1 cellular context compared by ENCODE assay signal in the genomic region with DNA sequence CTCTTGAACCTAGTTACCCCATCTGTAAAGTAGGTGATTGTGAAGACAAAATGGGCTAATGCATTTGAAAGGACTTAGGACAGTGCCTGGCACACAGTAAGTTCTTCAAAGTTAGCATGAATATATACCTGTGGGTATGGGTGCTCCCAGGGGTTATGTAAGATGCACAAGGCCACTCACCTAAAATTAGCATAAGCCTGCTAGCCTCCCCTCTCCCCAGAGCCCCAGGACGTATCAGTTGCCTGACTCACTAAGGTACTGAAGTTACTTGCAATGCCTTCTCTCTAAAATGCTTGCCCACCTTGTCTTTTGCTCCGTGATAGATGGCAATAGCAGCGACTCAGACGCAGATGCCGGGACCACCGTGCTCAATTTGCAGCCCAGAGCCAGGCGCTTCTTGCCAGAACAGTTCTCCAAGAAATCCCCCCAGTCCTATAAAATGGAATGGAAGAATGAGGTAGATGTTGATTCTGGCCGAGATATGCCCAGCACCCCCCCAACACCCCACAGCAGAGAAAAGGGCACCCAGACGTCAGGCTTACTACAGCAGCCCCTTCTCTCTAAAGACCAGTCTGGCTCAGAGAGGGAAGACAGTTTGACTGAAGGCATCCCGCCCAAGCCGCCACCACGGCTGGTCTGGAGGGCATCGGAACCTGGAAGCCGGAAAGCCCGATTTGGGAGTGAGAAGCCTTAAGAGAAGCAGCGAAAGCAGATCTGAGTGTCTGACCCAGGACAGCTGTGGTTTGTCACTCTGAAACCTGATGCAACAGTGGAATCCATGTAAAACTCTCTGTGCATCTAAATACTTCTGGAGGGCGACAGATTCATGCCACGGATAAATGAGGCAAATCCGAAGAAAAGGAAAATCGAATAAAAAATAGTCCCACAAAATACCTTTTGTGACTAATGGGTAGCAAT.
TF ChIP-seq lines count a peak whose summit lies in the region.

No MANE protein-coding gene starts in this region.

TF ChIP-seq in GM23338, 12 proteins besides CTCF, POLR2A, EP300 and RAD21:
- no peak for TF ChIP-seq ZNF331 (CRISPR knock-in tag; IDR thresholded peaks at IDR 0.05; ENCODE audit: low read depth)
- TF ChIP-seq EZH2phosphoT487 (IDR thresholded peaks at IDR 0.05; ENCODE audit: unreplicated experiment): no peak
- TF ChIP-seq ZNF114 (CRISPR knock-in tag; IDR thresholded peaks at IDR 0.05): no peak
- TF ChIP-seq JUNB (IDR thresholded peaks at IDR 0.05; ENCODE audit: unreplicated experiment): no peak
- TF ChIP-seq POLR2AphosphoS5 (IDR thresholded peaks at IDR 0.05; ENCODE audit: low read depth): no peak
- TF ChIP-seq, protein P1, sequence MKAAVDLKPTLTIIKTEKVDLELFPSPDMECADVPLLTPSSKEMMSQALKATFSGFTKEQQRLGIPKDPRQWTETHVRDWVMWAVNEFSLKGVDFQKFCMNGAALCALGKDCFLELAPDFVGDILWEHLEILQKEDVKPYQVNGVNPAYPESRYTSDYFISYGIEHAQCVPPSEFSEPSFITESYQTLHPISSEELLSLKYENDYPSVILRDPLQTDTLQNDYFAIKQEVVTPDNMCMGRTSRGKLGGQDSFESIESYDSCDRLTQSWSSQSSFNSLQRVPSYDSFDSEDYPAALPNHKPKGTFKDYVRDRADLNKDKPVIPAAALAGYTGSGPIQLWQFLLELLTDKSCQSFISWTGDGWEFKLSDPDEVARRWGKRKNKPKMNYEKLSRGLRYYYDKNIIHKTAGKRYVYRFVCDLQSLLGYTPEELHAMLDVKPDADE (IDR thresholded peaks at IDR 0.05): no peak
- no peak for TF ChIP-seq STAT1 (IDR thresholded peaks at IDR 0.05; ENCODE audit: unreplicated experiment)
- TF ChIP-seq EZH2 (IDR thresholded peaks at IDR 0.05; ENCODE audit: low read depth, unreplicated experiment): no peak
- TF ChIP-seq, protein P2, sequence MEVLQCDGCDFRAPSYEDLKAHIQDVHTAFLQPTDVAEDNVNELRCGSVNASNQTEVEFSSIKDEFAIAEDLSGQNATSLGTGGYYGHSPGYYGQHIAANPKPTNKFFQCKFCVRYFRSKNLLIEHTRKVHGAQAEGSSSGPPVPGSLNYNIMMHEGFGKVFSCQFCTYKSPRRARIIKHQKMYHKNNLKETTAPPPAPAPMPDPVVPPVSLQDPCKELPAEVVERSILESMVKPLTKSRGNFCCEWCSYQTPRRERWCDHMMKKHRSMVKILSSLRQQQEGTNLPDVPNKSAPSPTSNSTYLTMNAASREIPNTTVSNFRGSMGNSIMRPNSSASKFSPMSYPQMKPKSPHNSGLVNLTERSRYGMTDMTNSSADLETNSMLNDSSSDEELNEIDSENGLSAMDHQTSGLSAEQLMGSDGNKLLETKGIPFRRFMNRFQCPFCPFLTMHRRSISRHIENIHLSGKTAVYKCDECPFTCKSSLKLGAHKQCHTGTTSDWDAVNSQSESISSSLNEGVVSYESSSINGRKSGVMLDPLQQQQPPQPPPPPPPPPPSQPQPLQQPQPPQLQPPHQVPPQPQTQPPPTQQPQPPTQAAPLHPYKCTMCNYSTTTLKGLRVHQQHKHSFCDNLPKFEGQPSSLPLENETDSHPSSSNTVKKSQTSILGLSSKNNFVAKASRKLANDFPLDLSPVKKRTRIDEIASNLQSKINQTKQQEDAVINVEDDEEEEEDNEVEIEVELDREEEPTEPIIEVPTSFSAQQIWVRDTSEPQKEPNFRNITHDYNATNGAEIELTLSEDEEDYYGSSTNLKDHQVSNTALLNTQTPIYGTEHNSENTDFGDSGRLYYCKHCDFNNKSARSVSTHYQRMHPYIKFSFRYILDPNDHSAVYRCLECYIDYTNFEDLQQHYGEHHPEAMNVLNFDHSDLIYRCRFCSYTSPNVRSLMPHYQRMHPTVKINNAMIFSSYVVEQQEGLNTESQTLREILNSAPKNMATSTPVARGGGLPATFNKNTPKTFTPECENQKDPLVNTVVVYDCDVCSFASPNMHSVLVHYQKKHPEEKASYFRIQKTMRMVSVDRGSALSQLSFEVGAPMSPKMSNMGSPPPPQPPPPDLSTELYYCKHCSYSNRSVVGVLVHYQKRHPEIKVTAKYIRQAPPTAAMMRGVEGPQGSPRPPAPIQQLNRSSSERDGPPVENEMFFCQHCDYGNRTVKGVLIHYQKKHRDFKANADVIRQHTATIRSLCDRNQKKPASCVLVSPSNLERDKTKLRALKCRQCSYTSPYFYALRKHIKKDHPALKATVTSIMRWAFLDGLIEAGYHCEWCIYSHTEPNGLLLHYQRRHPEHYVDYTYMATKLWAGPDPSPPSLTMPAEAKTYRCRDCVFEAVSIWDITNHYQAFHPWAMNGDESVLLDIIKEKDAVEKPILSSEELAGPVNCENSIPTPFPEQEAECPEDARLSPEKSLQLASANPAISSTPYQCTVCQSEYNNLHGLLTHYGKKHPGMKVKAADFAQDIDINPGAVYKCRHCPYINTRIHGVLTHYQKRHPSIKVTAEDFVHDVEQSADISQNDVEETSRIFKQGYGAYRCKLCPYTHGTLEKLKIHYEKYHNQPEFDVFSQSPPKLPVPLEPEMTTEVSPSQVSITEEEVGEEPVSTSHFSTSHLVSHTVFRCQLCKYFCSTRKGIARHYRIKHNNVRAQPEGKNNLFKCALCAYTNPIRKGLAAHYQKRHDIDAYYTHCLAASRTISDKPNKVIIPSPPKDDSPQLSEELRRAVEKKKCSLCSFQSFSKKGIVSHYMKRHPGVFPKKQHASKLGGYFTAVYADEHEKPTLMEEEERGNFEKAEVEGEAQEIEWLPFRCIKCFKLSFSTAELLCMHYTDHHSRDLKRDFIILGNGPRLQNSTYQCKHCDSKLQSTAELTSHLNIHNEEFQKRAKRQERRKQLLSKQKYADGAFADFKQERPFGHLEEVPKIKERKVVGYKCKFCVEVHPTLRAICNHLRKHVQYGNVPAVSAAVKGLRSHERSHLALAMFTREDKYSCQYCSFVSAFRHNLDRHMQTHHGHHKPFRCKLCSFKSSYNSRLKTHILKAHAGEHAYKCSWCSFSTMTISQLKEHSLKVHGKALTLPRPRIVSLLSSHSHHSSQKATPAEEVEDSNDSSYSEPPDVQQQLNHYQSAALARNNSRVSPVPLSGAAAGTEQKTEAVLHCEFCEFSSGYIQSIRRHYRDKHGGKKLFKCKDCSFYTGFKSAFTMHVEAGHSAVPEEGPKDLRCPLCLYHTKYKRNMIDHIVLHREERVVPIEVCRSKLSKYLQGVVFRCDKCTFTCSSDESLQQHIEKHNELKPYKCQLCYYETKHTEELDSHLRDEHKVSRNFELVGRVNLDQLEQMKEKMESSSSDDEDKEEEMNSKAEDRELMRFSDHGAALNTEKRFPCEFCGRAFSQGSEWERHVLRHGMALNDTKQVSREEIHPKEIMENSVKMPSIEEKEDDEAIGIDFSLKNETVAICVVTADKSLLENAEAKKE (CRISPR knock-in tag; IDR thresholded peaks at IDR 0.05): no peak
- TF ChIP-seq NANOG (IDR thresholded peaks at IDR 0.05; ENCODE audit: borderline replicate concordance): no peak
- no peak for TF ChIP-seq CREB1 (CRISPR knock-in tag; IDR thresholded peaks at IDR 0.05; ENCODE audit: low read depth)
- TF ChIP-seq, protein P3, sequence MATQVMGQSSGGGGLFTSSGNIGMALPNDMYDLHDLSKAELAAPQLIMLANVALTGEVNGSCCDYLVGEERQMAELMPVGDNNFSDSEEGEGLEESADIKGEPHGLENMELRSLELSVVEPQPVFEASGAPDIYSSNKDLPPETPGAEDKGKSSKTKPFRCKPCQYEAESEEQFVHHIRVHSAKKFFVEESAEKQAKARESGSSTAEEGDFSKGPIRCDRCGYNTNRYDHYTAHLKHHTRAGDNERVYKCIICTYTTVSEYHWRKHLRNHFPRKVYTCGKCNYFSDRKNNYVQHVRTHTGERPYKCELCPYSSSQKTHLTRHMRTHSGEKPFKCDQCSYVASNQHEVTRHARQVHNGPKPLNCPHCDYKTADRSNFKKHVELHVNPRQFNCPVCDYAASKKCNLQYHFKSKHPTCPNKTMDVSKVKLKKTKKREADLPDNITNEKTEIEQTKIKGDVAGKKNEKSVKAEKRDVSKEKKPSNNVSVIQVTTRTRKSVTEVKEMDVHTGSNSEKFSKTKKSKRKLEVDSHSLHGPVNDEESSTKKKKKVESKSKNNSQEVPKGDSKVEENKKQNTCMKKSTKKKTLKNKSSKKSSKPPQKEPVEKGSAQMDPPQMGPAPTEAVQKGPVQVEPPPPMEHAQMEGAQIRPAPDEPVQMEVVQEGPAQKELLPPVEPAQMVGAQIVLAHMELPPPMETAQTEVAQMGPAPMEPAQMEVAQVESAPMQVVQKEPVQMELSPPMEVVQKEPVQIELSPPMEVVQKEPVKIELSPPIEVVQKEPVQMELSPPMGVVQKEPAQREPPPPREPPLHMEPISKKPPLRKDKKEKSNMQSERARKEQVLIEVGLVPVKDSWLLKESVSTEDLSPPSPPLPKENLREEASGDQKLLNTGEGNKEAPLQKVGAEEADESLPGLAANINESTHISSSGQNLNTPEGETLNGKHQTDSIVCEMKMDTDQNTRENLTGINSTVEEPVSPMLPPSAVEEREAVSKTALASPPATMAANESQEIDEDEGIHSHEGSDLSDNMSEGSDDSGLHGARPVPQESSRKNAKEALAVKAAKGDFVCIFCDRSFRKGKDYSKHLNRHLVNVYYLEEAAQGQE (IDR thresholded peaks at IDR 0.05; ENCODE audit: unreplicated experiment): no peak
